Comparison of ENCODE assay signal across 8 cellular contexts in the genomic region with DNA sequence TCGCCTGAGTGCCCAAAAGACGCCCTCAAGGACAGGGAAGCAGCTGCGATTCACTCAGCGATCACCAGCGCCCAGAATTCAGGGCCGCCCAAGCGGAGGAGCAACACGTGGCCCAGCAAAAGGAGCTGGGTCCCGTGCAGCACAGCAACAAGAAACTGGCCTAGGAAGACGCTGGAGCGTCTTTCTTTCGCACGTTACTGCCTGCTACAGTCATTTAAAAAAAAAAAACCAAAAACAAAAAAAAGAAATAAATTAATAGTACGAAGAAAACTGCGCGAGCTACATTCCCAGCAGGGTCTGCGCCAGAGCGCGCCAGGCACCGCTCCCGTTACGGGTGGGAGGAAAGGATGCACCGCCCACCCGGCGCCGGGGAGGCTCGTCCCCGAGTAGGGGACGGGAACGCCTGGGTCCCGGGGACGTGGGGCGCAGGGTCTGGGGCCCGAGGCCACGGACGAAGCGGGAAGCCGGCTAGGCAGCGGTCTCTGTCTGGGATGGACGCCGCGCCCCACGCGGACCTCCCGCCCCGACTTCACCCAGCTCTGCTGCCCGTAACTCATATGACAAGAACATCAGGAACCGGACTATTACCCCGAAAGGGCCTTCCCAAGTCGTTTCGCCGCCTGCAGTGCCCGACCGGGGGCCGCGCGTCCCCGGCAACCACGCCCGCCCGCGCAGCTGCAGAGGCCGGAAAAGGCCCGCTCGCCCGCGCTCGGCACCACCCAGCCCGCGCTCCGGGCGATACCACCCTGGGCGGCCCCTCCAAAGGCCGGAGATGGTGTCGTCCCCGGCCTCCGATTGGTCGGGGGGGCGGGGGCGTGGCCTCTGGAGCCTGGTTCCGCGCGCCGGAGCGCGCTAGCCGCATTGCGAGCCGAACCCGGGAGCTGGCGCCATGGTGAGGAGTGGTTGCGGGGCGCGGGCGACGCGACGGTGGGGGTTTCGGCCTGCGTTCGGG. TPM values are rescaled to one million over a fixed set of nuclear protein-coding genes. Genes with fewer than 3 reads are reported as not detected.
A peak's percentile ranks its signal among the peaks of the same experiment; 100 is the strongest.
DNase-seq lines count a peak whose midpoint lies in the region; ATAC-seq and TF ChIP-seq lines count a peak whose summit lies in the region.

A gene with protein sequence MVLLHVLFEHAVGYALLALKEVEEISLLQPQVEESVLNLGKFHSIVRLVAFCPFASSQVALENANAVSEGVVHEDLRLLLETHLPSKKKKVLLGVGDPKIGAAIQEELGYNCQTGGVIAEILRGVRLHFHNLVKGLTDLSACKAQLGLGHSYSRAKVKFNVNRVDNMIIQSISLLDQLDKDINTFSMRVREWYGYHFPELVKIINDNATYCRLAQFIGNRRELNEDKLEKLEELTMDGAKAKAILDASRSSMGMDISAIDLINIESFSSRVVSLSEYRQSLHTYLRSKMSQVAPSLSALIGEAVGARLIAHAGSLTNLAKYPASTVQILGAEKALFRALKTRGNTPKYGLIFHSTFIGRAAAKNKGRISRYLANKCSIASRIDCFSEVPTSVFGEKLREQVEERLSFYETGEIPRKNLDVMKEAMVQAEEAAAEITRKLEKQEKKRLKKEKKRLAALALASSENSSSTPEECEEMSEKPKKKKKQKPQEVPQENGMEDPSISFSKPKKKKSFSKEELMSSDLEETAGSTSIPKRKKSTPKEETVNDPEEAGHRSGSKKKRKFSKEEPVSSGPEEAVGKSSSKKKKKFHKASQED (plus strand): TSS at position 861 of the 952 bp plus-strand sequence. CDS start 29 bp downstream, at position 890.

- intact Hi-C loops in A673 (cut with micrococcal nuclease; ENCODE audit: unreplicated experiment) = loop anchor here (2.0 kb wide), 2 partner anchors 127 to 181 kb away; a partner anchor contains a TSS

- H3K4me1 ChIP-seq in A673 (ENCODE audit: insufficient read depth, low read length, poor library complexity, severe bottlenecking) = peaks cover 25% of the 10 kb centered on the region
- H3K4me1 ChIP-seq in iPS-20b (ENCODE audit: insufficient read depth, low read length) = peaks cover 9% of the 10 kb centered on the region; the same call in 1 of the 2 replicates

- POLR2A ChIA-PET in A673 (lab: Charles Lee; ENCODE audit: low non-redundant PET) = interaction anchor here (0.6 to 1.1 kb wide), 3 partner anchors 12 to 509 kb away, joined by 3 to 4 read pairs (median 3); a partner anchor contains a TSS

- H3K36me3 ChIP-seq in A673 (ENCODE audit: insufficient read depth, low read length, poor library complexity, severe bottlenecking) (peaks cover 42% of the 10 kb centered on the region), iPS-20b (ENCODE audit: insufficient read depth, low read depth, low read length) (peaks cover 42% of the 10 kb centered on the region)

- ATAC-seq in GM18868 (IDR thresholded peaks at IDR 0.05; ENCODE audit: unreplicated experiment) = peak; percentile 84
- peak; percentile 72 for ATAC-seq in HG03103 (IDR thresholded peaks at IDR 0.05; ENCODE audit: low read depth, unreplicated experiment)

- H3K27ac ChIP-seq in A673 (ENCODE audit: low read depth, low read length, poor library complexity, severe bottlenecking) = peak within 1 kb of the TSS; percentile 90
- H3K27ac ChIP-seq in VCaP = peak within 1 kb of the TSS; percentile 98
- peak within 1 kb of the TSS; percentile 58 for H3K27ac ChIP-seq in iPS-20b (ENCODE audit: low read length)
- H3K27ac ChIP-seq in skin epidermis = peak within 1 kb of the TSS; percentile 75 to 98 (median 92)

- BruUV-seq in A673 (replicated peaks; lab: Mats Ljungman, UMichigan) = TSS peak; percentile 82

- H3K9me3 ChIP-seq in A673 (ENCODE audit: low read depth, low read length, poor library complexity, severe bottlenecking) (no peaks in the 10 kb centered on the region), iPS-20b (ENCODE audit: insufficient read depth, low read depth, low read length) (no peaks in the 10 kb centered on the region)

- CTCF ChIA-PET in A673 (lab: Charles Lee) = interaction anchor here (0.7 kb wide), 1 partner anchor 444 kb away, joined by 3 read pairs; no protein-coding TSS in a partner anchor

- H3K4me3 ChIP-seq in A673 (ENCODE audit: low read depth, low read length, poor library complexity, severe bottlenecking) (peak within 1 kb of the TSS; percentile 100), iPS-20b (ENCODE audit: low read length) (peak within 1 kb of the TSS; percentile 97), skin epidermis (peak within 1 kb of the TSS; percentile 81 to 99 (median 98))

- DNase-seq in A673 (ENCODE audit: low spot score) (peak; percentile 97), NCI-H2196 treated with DMSO at 0.1 percent for 48 hours (lab: John Stamatoyannopoulos, UW; ENCODE audit: unreplicated experiment) (peak; percentile 87), T47D (ENCODE audit: low read depth in 1 of 2, low spot score in 1 of 2) (peak; percentile 79 to 95)

- H3K27me3 ChIP-seq in A673 (replicated peaks; ENCODE audit: insufficient read depth, low read depth, low read length, poor library complexity) = no peaks in the 10 kb centered on the region
- no peaks in the 10 kb centered on the region for H3K27me3 ChIP-seq in iPS-20b (ENCODE audit: insufficient read depth, low read length)

- no peak for TF ChIP-seq CTCF in A673 (conservative IDR thresholded peaks at IDR 0.05; ENCODE audit: low read depth, low read length)
- TF ChIP-seq CTCF in VCaP (conservative IDR thresholded peaks at IDR 0.05) = no peak

- peak within 1 kb of the TSS; percentile 98 for H3K9ac ChIP-seq in iPS-20b (ENCODE audit: low read depth, low read length)

- in situ Hi-C loops in T47D (cut with HindIII; ENCODE audit: low pct_unique_long_range_greater_than_20kb, low sequenced_read_pairs) = no loop called here

RNA-seq across cellular contexts. Expression of the gene that starts here (rescaled TPM):
- 607 and 704 TPM in 2 replicates for total RNA-seq in A673 (2021)

Comparison
In these comparisons a context has a peak if more than half of its experiments do, and no peak if none do; other contexts are left out.
1. Peak in every context shown above with its lines: DNase-seq, ATAC-seq, H3K4me3 ChIP-seq and H3K27ac ChIP-seq.